ENCODE assay signal across 32 cellular contexts in genomic region chr2:924701-925100, GRCh38. TPM values are rescaled to one million over a fixed set of nuclear protein-coding genes. Genes with fewer than 3 reads are reported as not detected.
"Had no signal": no experiment of that assay in that cellular context is flagged by ENCODE, and none has a peak within 500 bp of the region (broad histone marks: within the 10 kb centered on the region; RNA-seq: fewer than 3 reads in every experiment).

No MANE protein-coding gene starts in this region.

- DNase-seq: activated CD4-positive, alpha-beta T cell treated with anti-CD3 and anti-CD28 coated beads, Interleukin-2, amount 10 ng/mL, durations not matched to agents 24 days and 14 days; activated CD4-positive, alpha-beta T cell treated with anti-CD3 and anti-CD28 coated beads, Interleukin-2, amount 50 U/mL, for 4 hours; activated CD8-positive, alpha-beta T cell treated with anti-CD3 and anti-CD28 coated beads for 36 hours; activated effector memory CD4-positive, alpha-beta T cell treated with anti-CD3 and anti-CD28 coated beads, Interleukin-2, amount 50 U/mL, for 16 hours; activated naive CD4-positive, alpha-beta T cell; activated naive CD4-positive, alpha-beta T cell treated with anti-CD3 and anti-CD28 coated beads, Interleukin-2, amount 50 U/mL, for 16 hours; activated naive CD8-positive, alpha-beta T cell treated with anti-CD3 and anti-CD28 coated beads, Interleukin-2, amount 10 ng/mL, durations not matched to agents 7 days and 5 days; activated T-cell treated with anti-CD3 and anti-CD28 coated beads, Interleukin-2, amount 50 U/mL, for 1 hour; activated T-cell treated with anti-CD3 and anti-CD28 coated beads, Interleukin-2, amount 50 U/mL, for 72 hours; body of pancreas; caudate nucleus; Kasumi-1; MG63; NCI-H1048; NCI-H1105 treated with DMSO at 0.1 percent for 48 hours; NCI-H1436; NCI-H1694; NCI-H1930; NCI-H2081 treated with DMSO at 0.1 percent for 48 hours; NCI-H226; NCI-H446 treated with DMSO at 0.1 percent for 48 hours; NCI-H524; OCI-M1; Right ventricle myocardium superior; SW 1271; T-helper 1 cell; T-helper 2 cell; T-helper 9 cell; WERI-Rb-1 had no signal

- H3K4me3 ChIP-seq: body of pancreas, MG63 had no signal

- H3K36me3 Mint-ChIP-seq: activated naive CD8-positive, alpha-beta T cell treated with anti-CD3 and anti-CD28 coated beads, Interleukin-2, amount 10 ng/mL, durations not matched to agents 7 days and 5 days had no signal

- H3K36me3 ChIP-seq: MG63, WERI-Rb-1 had no signal

- H3K27me3 ChIP-seq: body of pancreas, MG63 had no signal

- H3K27ac ChIP-seq: body of pancreas, WERI-Rb-1 had no signal

- H3K9me3 Mint-ChIP-seq: activated CD4-positive, alpha-beta T cell treated with anti-CD3 and anti-CD28 coated beads, Interleukin-2, amount 10 ng/mL, durations not matched to agents 24 days and 14 days; activated CD8-positive, alpha-beta T cell treated with anti-CD3 and anti-CD28 coated beads for 36 hours; activated T-cell treated with anti-CD3 and anti-CD28 coated beads, Interleukin-2, amount 50 U/mL, for 72 hours; activated T-helper 17 cell treated with anti-CD3 and anti-CD28 coated beads, Interleukin-2, amount 50 U/mL, for 72 hours had no signal

- H3K9me3 ChIP-seq: body of pancreas, MG63 had no signal

- H3K4me1 ChIP-seq: body of pancreas had no signal

- ATAC-seq: activated CD8-positive, alpha-beta T cell treated with anti-CD3 and anti-CD28 coated beads for 36 hours; activated T-cell treated with anti-CD3 and anti-CD28 coated beads, Interleukin-2, amount 50 U/mL, for 72 hours; activated T-helper 17 cell treated with anti-CD3 and anti-CD28 coated beads, Interleukin-2, amount 50 U/mL, for 72 hours; body of pancreas had no signal

- H3K27ac Mint-ChIP-seq: activated CD4-positive, alpha-beta T cell treated with anti-CD3 and anti-CD28 coated beads, Interleukin-2, amount 10 ng/mL, durations not matched to agents 24 days and 14 days; activated CD8-positive, alpha-beta T cell treated with anti-CD3 and anti-CD28 coated beads for 36 hours; activated naive CD8-positive, alpha-beta T cell treated with anti-CD3 and anti-CD28 coated beads, Interleukin-2, amount 10 ng/mL, durations not matched to agents 7 days and 5 days; activated T-cell treated with anti-CD3 and anti-CD28 coated beads, Interleukin-2, amount 50 U/mL, for 72 hours; activated T-helper 17 cell treated with anti-CD3 and anti-CD28 coated beads, Interleukin-2, amount 50 U/mL, for 72 hours had no signal

- FAIRE-seq: astrocyte, bronchial epithelial cell had no signal

RNA-seq across cellular contexts. Expression of gene SNTG2, which starts 25.9 kb away (rescaled TPM):
- total RNA-seq: activated CD4-positive, alpha-beta T cell treated with anti-CD3 and anti-CD28 coated beads, Interleukin-2, amount 10 ng/mL, durations not matched to agents 24 days and 14 days; bronchial epithelial cell had no signal
